Comparison of ENCODE assay signal across 26 cellular contexts in genomic region chr2:188576006-188576405, GRCh38.
"Had no signal": no experiment of that assay in that cellular context is flagged by ENCODE, and none has a peak within 500 bp of the region (broad histone marks: within the 10 kb centered on the region; RNA-seq: fewer than 3 reads in every experiment).

No MANE protein-coding gene starts in this region.

- H3K4me1 ChIP-seq: heart right ventricle had no signal

- H3K4me3 ChIP-seq: dorsolateral prefrontal cortex, gastroesophageal sphincter, heart right ventricle had no signal

- H3K27ac ChIP-seq: brain microvascular endothelial cell, coronary artery, dorsolateral prefrontal cortex, WERI-Rb-1 had no signal

- H3K36me3 ChIP-seq: brain microvascular endothelial cell, heart right ventricle, WERI-Rb-1 had no signal

- ATAC-seq: activated CD4-positive, CD25-positive, alpha-beta regulatory T cell treated with anti-CD3 and anti-CD28 coated beads, Interleukin-2, amount 50 U/mL, for 24 hours; activated CD8-positive, alpha-beta T cell treated with anti-CD3 and anti-CD28 coated beads for 36 hours; activated T-cell treated with anti-CD3 and anti-CD28 coated beads, Interleukin-2, amount 50 U/mL, for 4 hours; activated T-helper 17 cell treated with anti-CD3 and anti-CD28 coated beads, Interleukin-2, amount 50 U/mL, for 72 hours; esophagus mucosa; gastroesophageal sphincter; heart right ventricle had no signal

- H3K27me3 ChIP-seq: brain microvascular endothelial cell, dorsolateral prefrontal cortex, gastroesophageal sphincter, heart right ventricle had no signal

- H3K9me3 ChIP-seq: gastroesophageal sphincter, heart right ventricle had no signal

- DNase-seq: activated B cell treated with CpG ODN at 0.5 μM for 24 hours; activated CD4-positive, alpha-beta T cell treated with anti-CD3 and anti-CD28 coated beads for 48 hours; activated CD4-positive, alpha-beta T cell treated with anti-CD3 and anti-CD28 coated beads, Interleukin-2, amount 50 U/mL, for 1 hour; activated CD4-positive, alpha-beta T cell treated with anti-CD3 and anti-CD28 coated beads, Interleukin-2, amount 50 U/mL, for 48 hours; activated CD8-positive, alpha-beta memory T cell treated with anti-CD3 and anti-CD28 coated beads for 24 hours; activated CD8-positive, alpha-beta T cell treated with anti-CD3 and anti-CD28 coated beads for 36 hours; activated effector memory CD4-positive, alpha-beta T cell treated with Interleukin-2 at 50 U/mL for 16 hours; activated gamma-delta T cell treated with Interleukin-2 at 50 U/mL for 16 hours; activated naive CD4-positive, alpha-beta T cell treated with anti-CD3 and anti-CD28 coated beads, Interleukin-2, amount 50 U/mL, for 16 hours; activated naive CD4-positive, alpha-beta T cell treated with Interleukin-2 at 50 U/mL for 16 hours; activated T-cell treated with anti-CD3 and anti-CD28 coated beads, Interleukin-2, amount 50 U/mL, for 4 hours; amniotic stem cell; anterior cingulate cortex; brain microvascular endothelial cell; dorsolateral prefrontal cortex; effector memory CD4-positive, alpha-beta T cell; endodermal cell; foreskin melanocyte; heart right ventricle; T-helper 2 cell; WERI-Rb-1 had no signal
